26 cellular contexts compared by ENCODE assay signal in the genomic region with DNA sequence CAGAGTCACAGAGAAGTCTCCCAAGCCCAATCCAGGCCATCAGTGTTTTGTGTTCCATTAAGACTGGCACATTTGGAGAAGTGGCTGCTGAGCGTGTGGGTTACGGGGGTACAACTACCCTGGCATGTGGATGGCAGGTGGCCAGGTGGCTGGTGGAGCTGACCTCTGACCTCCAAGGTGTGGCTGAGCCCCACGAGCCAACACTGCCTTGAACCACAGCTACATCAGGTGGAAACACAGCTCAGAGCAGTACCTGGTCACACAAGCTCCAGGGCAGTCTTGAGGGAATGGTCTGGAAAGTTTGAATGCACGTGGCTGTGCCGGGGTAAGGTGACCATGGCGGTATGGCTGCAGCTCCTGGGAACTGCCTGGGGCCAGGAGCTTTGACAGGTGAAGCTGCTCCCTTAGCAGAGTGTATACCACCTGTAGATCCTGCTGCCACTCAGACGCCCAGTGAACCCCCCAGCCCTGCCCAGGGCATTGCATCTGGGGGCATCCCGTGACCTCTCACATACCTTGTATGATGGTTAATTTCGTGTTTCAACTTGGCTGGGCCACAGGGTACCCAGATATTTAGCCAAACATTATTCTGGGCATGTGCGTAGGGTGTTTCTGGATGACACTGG.
A peak's percentile ranks its signal among the peaks of the same experiment; 100 is the strongest.
DNase-seq lines count a peak whose midpoint lies in the region; ATAC-seq, FAIRE-seq and TF ChIP-seq lines count a peak whose summit lies in the region.
"Had no signal": no experiment of that assay in that cellular context is flagged by ENCODE, and none has a peak within 500 bp of the region (broad histone marks: within the 10 kb centered on the region; RNA-seq: fewer than 3 reads in every experiment).

No MANE protein-coding gene starts in this region.

- H3K14ac ChIP-seq in trophoblast cell (ENCODE audit: low read length) = no peak overlapping the region

- peaks cover 17% of the 10 kb centered on the region for H3K79me1 ChIP-seq in trophoblast cell (ENCODE audit: low read length)

- H4K91ac ChIP-seq in trophoblast cell (ENCODE audit: low read depth, low read length) = no peak overlapping the region

- H2BK5ac ChIP-seq in trophoblast cell (ENCODE audit: low read depth, low read length, poor library complexity) = no peak overlapping the region

- no peak for TF ChIP-seq POLR2A in lower leg skin (IDR thresholded peaks at IDR 0.05)

- H3K9me3 ChIP-seq in trophoblast cell (ENCODE audit: insufficient read depth, low read depth, low read length) = no peaks in the 10 kb centered on the region
- H3K9me3 ChIP-seq: BE2C, SJSA1 had no signal

- no peak overlapping the region for H4K12ac ChIP-seq in trophoblast cell (ENCODE audit: low read depth, low read length)

- no peaks in the 10 kb centered on the region for H3K79me2 ChIP-seq in trophoblast cell (ENCODE audit: control insufficient read depth, insufficient read depth, low read length, poor library complexity)

- WGBS in lower leg skin, 2 donors = 91 to 92% methylated on average over 10 of the region's 10 CpGs
- no CpG with 5 or more reads among the region's 10 CpGs for WGBS in trophoblast cell (ENCODE audit: extremely low coverage, insufficient coverage, insufficient read length)

- no peak overlapping the region for H3K4me3 ChIP-seq in lower leg skin (ENCODE audit: low read depth, poor library complexity, severe bottlenecking)
- H3K4me3 ChIP-seq in trophoblast cell (ENCODE audit: low read depth, low read length) = no peak overlapping the region
- H3K4me3 ChIP-seq: K562, PC-9, SJSA1 had no signal

- no peak overlapping the region for H3K23ac ChIP-seq in trophoblast cell (ENCODE audit: low read length)

- no peak overlapping the region for H3K9ac ChIP-seq in trophoblast cell (ENCODE audit: low read length)

- no peak overlapping the region for H2BK120ac ChIP-seq in trophoblast cell (ENCODE audit: insufficient read depth, low read length, poor library complexity)

- TF ChIP-seq CTCF in lower leg skin (IDR thresholded peaks at IDR 0.05) (no peak), D721Med (IDR thresholded peaks at IDR 0.05; ENCODE audit: insufficient read depth, missing control alignments) (no peak)

- no peak for FAIRE-seq in D721Med (lab: Jason Lieb, UNC)
- FAIRE-seq: HTR-8/SVneo, K562 had no signal

- H2BK12ac ChIP-seq in trophoblast cell (ENCODE audit: low read length) = no peak overlapping the region

- H3K27ac ChIP-seq in trophoblast cell (ENCODE audit: low read depth, low read length) = no peak overlapping the region
- H3K27ac ChIP-seq: PC-9, SJSA1 had no signal

- H3K36me3 ChIP-seq in trophoblast cell (ENCODE audit: control insufficient read depth in 1 of 2, insufficient read depth in 2 of 2, low read length in 2 of 2) = no peaks in the 10 kb centered on the region
- H3K36me3 ChIP-seq: BE2C, SJSA1 had no signal

- no peak overlapping the region for H3K18ac ChIP-seq in trophoblast cell (ENCODE audit: low read length)

- peaks cover 7 to 12% of the 10 kb centered on the region in 2 donors for H3K27me3 Mint-ChIP-seq in natural killer cell treated with Interleukin-12 subunit alpha and Interleukin-12 subunit beta and Interleukin-15 and Interleukin-18, amount 100 ng/mL, for 72 hours

- no peaks in the 10 kb centered on the region for H3K9me3 Mint-ChIP-seq in natural killer cell treated with Interleukin-12 subunit alpha and Interleukin-12 subunit beta and Interleukin-15 and Interleukin-18, amount 100 ng/mL, for 72 hours
- H3K9me3 Mint-ChIP-seq: H9 had no signal

- no peak for ATAC-seq in natural killer cell treated with Interleukin-12 subunit alpha and Interleukin-12 subunit beta and Interleukin-15 and Interleukin-18, amount 100 ng/mL, for 72 hours
- ATAC-seq: K562 had no signal

- no peak overlapping the region for H4K8ac ChIP-seq in trophoblast cell (ENCODE audit: low read depth, low read length)

- H3K27me3 ChIP-seq in trophoblast cell (ENCODE audit: insufficient read depth, low read length) = no peaks in the 10 kb centered on the region
- H3K27me3 ChIP-seq: BE2C, SJSA1 had no signal

- no peak overlapping the region for H3K4me2 ChIP-seq in trophoblast cell (ENCODE audit: low read length)
- H3K4me2 ChIP-seq: PC-9 had no signal

- H2AFZ ChIP-seq in trophoblast cell (ENCODE audit: insufficient read depth, low read length, poor library complexity) = no peak overlapping the region
- H2AFZ ChIP-seq: PC-9 had no signal

- no peak overlapping the region for H3K4me3 Mint-ChIP-seq in natural killer cell treated with Interleukin-12 subunit alpha and Interleukin-12 subunit beta and Interleukin-15 and Interleukin-18, amount 100 ng/mL, for 72 hours
- H3K4me3 Mint-ChIP-seq: H9 had no signal

- H3K4me1 ChIP-seq in trophoblast cell (ENCODE audit: control insufficient read depth in 1 of 2, insufficient read depth in 2 of 2, low read length in 2 of 2) = peaks cover 13 to 27% of the 10 kb centered on the region in 2 experiments
- H3K4me1 ChIP-seq: SJSA1 had no signal

- peaks cover 7 to 36% of the 10 kb centered on the region in 2 donors for H3K4me1 Mint-ChIP-seq in natural killer cell treated with Interleukin-12 subunit alpha and Interleukin-12 subunit beta and Interleukin-15 and Interleukin-18, amount 100 ng/mL, for 72 hours (ENCODE audit: low read depth in 2 of 2)

- no peak overlapping the region for H3K4ac ChIP-seq in trophoblast cell (ENCODE audit: low read depth, low read length)

- DNase-seq in activated CD8-positive, alpha-beta memory T cell treated with anti-CD3 and anti-CD28 coated beads for 24 hours = peak; percentile 52
- DNase-seq in activated CD8-positive, alpha-beta memory T cell treated with anti-CD3 and anti-CD28 coated beads, Interleukin-2, amount 50 U/mL, for 4 hours = no peak
- peak; percentile 10 to 76 for DNase-seq in lower leg skin (ENCODE audit: low spot score in 2 of 2)
- DNase-seq in trophoblast cell = no peak
- DNase-seq in D721Med (ENCODE audit: insufficient read length, low spot score) = no peak
- DNase-seq in NCI-H2171 treated with DMSO at 0.1 percent for 48 hours (lab: John Stamatoyannopoulos, UW) = no peak
- DNase-seq in natural killer cell treated with Interleukin-12 subunit alpha and Interleukin-12 subunit beta and Interleukin-15 and Interleukin-18, amount 100 ng/mL, for 72 hours (ENCODE audit: low spot score) = no peak
- DNase-seq: 8988T; ACHN; BE2C; Calu3; DMS153; H9; Kasumi-1; NCI-H1105; NCI-H1436 treated with DMSO at 0.1 percent for 48 hours; NCI-H187 treated with DMSO at 0.1 percent for 48 hours; NCI-H446 treated with DMSO at 0.1 percent for 48 hours; NCI-H526; NCI-H82; NK-92 treated with Interleukin-12 subunit alpha and Interleukin-12 subunit beta, amount 100 ng/mL, for 24 hours; PC-9; Right ventricle myocardium superior had no signal

- no peaks in the 10 kb centered on the region for H3K36me3 Mint-ChIP-seq in natural killer cell treated with Interleukin-12 subunit alpha and Interleukin-12 subunit beta and Interleukin-15 and Interleukin-18, amount 100 ng/mL, for 72 hours

- peak overlapping the region; percentile 9 for H2AK5ac ChIP-seq in trophoblast cell (ENCODE audit: low read length)

- intact Hi-C loops in lower leg skin (cut with DNase I; ENCODE audit: low total_unique reads) = loop anchor here (10.0 kb wide), 1 partner anchor 302 kb away; no protein-coding TSS in a partner anchor

- H3K27ac Mint-ChIP-seq in natural killer cell treated with Interleukin-12 subunit alpha and Interleukin-12 subunit beta and Interleukin-15 and Interleukin-18, amount 100 ng/mL, for 72 hours = no peak overlapping the region
- H3K27ac Mint-ChIP-seq: H9 had no signal

Comparison
In these comparisons a context has a peak if more than half of its experiments do, and no peak if none do; other contexts are left out.
1. DNase-seq: peak in activated CD8-positive, alpha-beta memory T cell treated with anti-CD3 and anti-CD28 coated beads for 24 hours (single experiment) and lower leg skin (2 of 2); none in activated CD8-positive, alpha-beta memory T cell treated with anti-CD3 and anti-CD28 coated beads, Interleukin-2, amount 50 U/mL, for 4 hours (single experiment), trophoblast cell (0 of 2), D721Med (single experiment), NCI-H2171 treated with DMSO at 0.1 percent for 48 hours (single experiment) and natural killer cell treated with Interleukin-12 subunit alpha and Interleukin-12 subunit beta and Interleukin-15 and Interleukin-18, amount 100 ng/mL, for 72 hours (single experiment).